Comparison of ENCODE assay signal across 1 cellular context in genomic region chr17:4950757-4951204, GRCh38.
TF ChIP-seq lines count a peak whose summit lies in the region.

TSS of gene ENO3 (plus strand) at chr17:4951119. CDS start at chr17:4951830, 711 bp downstream.

TF ChIP-seq in HepG2, 621 proteins besides CTCF, POLR2A, EP300 and RAD21 (continued from another document and continues in another):
- TF ChIP-seq ZNF281 (CRISPR knock-in tag; IDR thresholded peaks at IDR 0.05; ENCODE audit: borderline replicate concordance) (peak; percentile 48; the same call in 1 of the 2 replicates), KDM3A (CRISPR knock-in tag; IDR thresholded peaks at IDR 0.05; ENCODE audit: low read depth) (peak; percentile 56; the same call in 1 of the 2 replicates), ZNF747 (CRISPR knock-in tag; IDR thresholded peaks at IDR 0.05; ENCODE audit: borderline replicate concordance) (no peak), RFX1 (IDR thresholded peaks at IDR 0.05) (no peak), HNRNPH1 (optimal IDR thresholded peaks at IDR 0.05; ENCODE audit: low read depth, low read length) (no peak), GZF1 (CRISPR knock-in tag; IDR thresholded peaks at IDR 0.05) (no peak), ZSCAN25 (CRISPR knock-in tag; IDR thresholded peaks at IDR 0.05) (peak; percentile 86; the same call in 1 of the 2 replicates), SALL2 (CRISPR knock-in tag; IDR thresholded peaks at IDR 0.05) (peak; percentile 19; the same call in 1 of the 2 replicates), ZNF552 (CRISPR knock-in tag; IDR thresholded peaks at IDR 0.05; ENCODE audit: borderline replicate concordance) (no peak), TBX3 (IDR thresholded peaks at IDR 0.05; ENCODE audit: borderline replicate concordance) (no peak), SAP130 (CRISPR knock-in tag; IDR thresholded peaks at IDR 0.05; ENCODE audit: low read depth) (peak; percentile 71; the same call in 1 of the 2 replicates), HDAC1 (CRISPR knock-in tag; IDR thresholded peaks at IDR 0.05) (no peak; the same call in 1 of the 2 replicates), ZNF354B (CRISPR knock-in tag; IDR thresholded peaks at IDR 0.05) (no peak), ZNF770 (CRISPR knock-in tag; IDR thresholded peaks at IDR 0.05) (no peak), ZNF10 (CRISPR knock-in tag; IDR thresholded peaks at IDR 0.05; ENCODE audit: borderline replicate concordance, low read depth) (no peak), ZNF792 (CRISPR knock-in tag; IDR thresholded peaks at IDR 0.05) (peak; percentile 94), PBX3 (CRISPR knock-in tag; IDR thresholded peaks at IDR 0.05; ENCODE audit: borderline replicate concordance) (no peak), ZNF816 (CRISPR knock-in tag; IDR thresholded peaks at IDR 0.05; ENCODE audit: borderline replicate concordance) (no peak), ZNF614 (CRISPR knock-in tag; IDR thresholded peaks at IDR 0.05; ENCODE audit: borderline replicate concordance) (no peak), CBX1 (IDR thresholded peaks at IDR 0.05; ENCODE audit: low read depth) (no peak), BCLAF1 (IDR thresholded peaks at IDR 0.05) (no peak), NR2C2 (CRISPR knock-in tag; IDR thresholded peaks at IDR 0.05; ENCODE audit: borderline replicate concordance) (peak; percentile 67; the same call in 1 of the 2 replicates), CREM (IDR thresholded peaks at IDR 0.05) (peak; percentile 42; the same call in 1 of the 2 replicates), CREM (CRISPR knock-in tag; IDR thresholded peaks at IDR 0.05) (no peak), SOX13 (IDR thresholded peaks at IDR 0.05) (no peak), SOX13 (CRISPR knock-in tag; conservative IDR thresholded peaks at IDR 0.05 in 1 of 2, IDR thresholded peaks at IDR 0.05 in 1 of 2) (peak in 1 of 2 experiments; percentile 44; a peak in 1 of 4 replicates), ZNF616 (CRISPR knock-in tag; IDR thresholded peaks at IDR 0.05; ENCODE audit: low read depth) (no peak), ZBTB10 (CRISPR knock-in tag; IDR thresholded peaks at IDR 0.05; ENCODE audit: borderline replicate concordance) (peak; percentile 27; the same call in 1 of the 2 replicates), SRSF1 (optimal IDR thresholded peaks at IDR 0.05; ENCODE audit: low read depth, low read length) (peak; percentile 48), TFDP1 (CRISPR knock-in tag; IDR thresholded peaks at IDR 0.05; ENCODE audit: borderline replicate concordance) (no peak), PAF1 (CRISPR knock-in tag; IDR thresholded peaks at IDR 0.05) (no peak), ARHGAP35 (CRISPR knock-in tag; IDR thresholded peaks at IDR 0.05; ENCODE audit: borderline replicate concordance) (no peak), ZNF572 (CRISPR knock-in tag; IDR thresholded peaks at IDR 0.05) (no peak), THRA (CRISPR knock-in tag; IDR thresholded peaks at IDR 0.05; ENCODE audit: borderline replicate concordance) (peak; percentile 26; the same call in 1 of the 2 replicates), HNF1A (IDR thresholded peaks at IDR 0.05; ENCODE audit: low read depth) (no peak), HNF1A (CRISPR knock-in tag; IDR thresholded peaks at IDR 0.05; ENCODE audit: borderline replicate concordance) (peak; percentile 49; the same call in 1 of the 2 replicates), ZNF775 (CRISPR knock-in tag; IDR thresholded peaks at IDR 0.05; ENCODE audit: borderline replicate concordance) (peak; percentile 51; the same call in 1 of the 2 replicates), NCOA5 (CRISPR knock-in tag; IDR thresholded peaks at IDR 0.05) (no peak), NCOA1 (CRISPR knock-in tag; IDR thresholded peaks at IDR 0.05) (0 out of 2 replicates have a peak, but pooled peaks have one; percentile 10), DDIT3 (CRISPR knock-in tag; IDR thresholded peaks at IDR 0.05) (no peak), DR1 (CRISPR knock-in tag; IDR thresholded peaks at IDR 0.05) (0 out of 2 replicates have a peak, but pooled peaks have one; percentile 54), POLR2G (IDR thresholded peaks at IDR 0.05; ENCODE audit: low read depth, low read length) (peak; percentile 57), HNF4A (CRISPR knock-in tag; IDR thresholded peaks at IDR 0.05) (peak; percentile 74), NCOR1 (IDR thresholded peaks at IDR 0.05; ENCODE audit: borderline replicate concordance, low read length) (peak; percentile 49; the same call in 1 of the 2 replicates)
